Comparison of ENCODE assay signal across 8 cellular contexts in genomic region chr15:94206463-94207167, GRCh38. TPM values are rescaled to one million over a fixed set of nuclear protein-coding genes. Genes with fewer than 3 reads are reported as not detected.
DNase-seq lines count a peak whose midpoint lies in the region; ATAC-seq and FAIRE-seq lines count a peak whose summit lies in the region.
"Had no signal": no experiment of that assay in that cellular context is flagged by ENCODE, and none has a peak within 500 bp of the region (broad histone marks: within the 10 kb centered on the region; RNA-seq: fewer than 3 reads in every experiment).

No MANE protein-coding gene starts in this region.

- DNase-seq in Kasumi-1 (lab: John Stamatoyannopoulos, UW) (peak; percentile 90 to 93), small intestine (peak; percentile 1), NCI-H345 treated with DMSO at 0.1 percent for 48 hours (lab: John Stamatoyannopoulos, UW; ENCODE audit: unreplicated experiment) (no peak)
- DNase-seq in activated naive CD4-positive, alpha-beta T cell treated with anti-CD3 and anti-CD28 coated beads, Interleukin-2, amount 50 U/mL, for 72 hours (ENCODE audit: low spot score in 2 of 2) = peak in 1 of 2 donors; percentile 47
- DNase-seq: activated CD4-positive, CD25-positive, alpha-beta regulatory T cell had no signal

- peaks cover 0 to 9% of the 10 kb centered on the region in 2 donors for H3K36me3 Mint-ChIP-seq in activated naive CD4-positive, alpha-beta T cell treated with anti-CD3 and anti-CD28 coated beads, Interleukin-2, amount 50 U/mL, for 72 hours

- H3K9me3 Mint-ChIP-seq in activated naive CD4-positive, alpha-beta T cell treated with anti-CD3 and anti-CD28 coated beads, Interleukin-2, amount 50 U/mL, for 72 hours = no peaks in the 10 kb centered on the region

- FAIRE-seq in small intestine (lab: Jason Lieb, UNC) = no peak

- peak overlapping the region in 1 of 2 donors; percentile 84 for H3K27ac Mint-ChIP-seq in activated naive CD4-positive, alpha-beta T cell treated with anti-CD3 and anti-CD28 coated beads, Interleukin-2, amount 50 U/mL, for 72 hours

- H3K36me3 ChIP-seq in small intestine (ENCODE audit: control insufficient read depth in 2 of 2, insufficient read depth in 2 of 2, low read length in 2 of 2) = no peaks in the 10 kb centered on the region

- H3K9me3 ChIP-seq in small intestine (ENCODE audit: control insufficient read depth, low read depth) = no peaks in the 10 kb centered on the region

- no peaks in the 10 kb centered on the region for H3K27me3 ChIP-seq in small intestine (ENCODE audit: control insufficient read depth in 2 of 2, insufficient read depth in 2 of 2, low read length in 2 of 2)

- peak; percentile 66 for ATAC-seq in GM18508 (IDR thresholded peaks at IDR 0.05; ENCODE audit: insufficient read depth, unreplicated experiment)
- ATAC-seq in activated naive CD4-positive, alpha-beta T cell treated with anti-CD3 and anti-CD28 coated beads, Interleukin-2, amount 50 U/mL, for 72 hours = peak; percentile 95 to 96
- ATAC-seq in HG03095 (IDR thresholded peaks at IDR 0.05; ENCODE audit: unreplicated experiment) = no peak
- no peak for ATAC-seq in GM18519 (IDR thresholded peaks at IDR 0.05; ENCODE audit: low FRiP score, unreplicated experiment)

- WGBS in small intestine, 3 donors = 58 to 69% (median 59%) methylated on average over 11 of the region's 11 CpGs

- no peaks in the 10 kb centered on the region for H3K4me1 ChIP-seq in small intestine (ENCODE audit: control insufficient read depth in 2 of 2, insufficient read depth in 1 of 2, low read depth in 1 of 2, low read length in 1 of 2)

- H3K27ac ChIP-seq in small intestine (ENCODE audit: low read depth in 1 of 2, low read length in 1 of 2) = peak overlapping the region in 1 of 2 donors; percentile 44

- no peak overlapping the region for H3K4me3 ChIP-seq in small intestine (ENCODE audit: low read depth in 1 of 2, low read length in 2 of 2)

RNA-seq across cellular contexts. Expression of gene MCTP2, which starts 24.7 kb away (rescaled TPM):
- 10 to 100 TPM; 31.4 to 48.2 TPM for total RNA-seq in activated naive CD4-positive, alpha-beta T cell treated with anti-CD3 and anti-CD28 coated beads, Interleukin-2, amount 50 U/mL, for 72 hours
- 1 to 10 TPM; 4.1 to 6.9 (median 4.3) TPM for polyA plus RNA-seq in small intestine

Comparison
In these comparisons a context has a peak if more than half of its experiments do, and no peak if none do; other contexts are left out.
1. ATAC-seq: peak in GM18508 (single experiment) and activated naive CD4-positive, alpha-beta T cell treated with anti-CD3 and anti-CD28 coated beads, Interleukin-2, amount 50 U/mL, for 72 hours (2 of 2); none in HG03095 (single experiment) and GM18519 (single experiment).